Comparison of ENCODE assay signal across 12 cellular contexts in the genomic region with DNA sequence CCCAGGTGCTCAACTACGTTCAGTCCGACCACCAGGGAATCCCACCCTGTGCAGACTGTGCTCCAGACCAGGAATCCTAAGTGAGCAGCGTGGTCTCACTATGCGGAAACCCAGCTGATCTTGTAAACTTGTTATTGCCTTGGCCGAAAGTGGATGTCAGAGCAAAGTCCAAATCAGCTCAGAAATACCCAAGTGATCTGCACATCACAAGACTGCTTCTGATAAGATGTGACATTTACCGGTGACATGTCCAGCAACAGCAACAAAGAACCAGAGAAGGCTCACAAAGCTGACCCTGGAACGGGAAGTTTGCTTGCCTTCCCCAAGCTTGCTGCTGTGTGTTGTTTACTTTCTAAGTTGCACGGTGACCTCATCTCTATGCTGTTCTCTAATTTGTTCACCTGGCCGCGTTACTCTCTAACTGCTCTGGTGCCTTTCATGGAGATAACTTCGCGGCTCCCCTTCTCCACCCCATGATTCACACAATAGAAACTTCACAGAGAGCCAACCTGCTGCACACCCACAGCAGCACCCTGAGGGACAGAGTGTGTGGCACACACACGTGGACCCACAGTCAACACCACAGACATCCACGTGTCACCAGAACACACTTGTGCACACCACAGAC. TPM values are rescaled to one million over a fixed set of nuclear protein-coding genes. Genes with fewer than 3 reads are reported as not detected.
DNase-seq lines count a peak whose midpoint lies in the region; ATAC-seq and TF ChIP-seq lines count a peak whose summit lies in the region.
"Had no signal": no experiment of that assay in that cellular context is flagged by ENCODE, and none has a peak within 500 bp of the region (broad histone marks: within the 10 kb centered on the region; RNA-seq: fewer than 3 reads in every experiment).

No MANE protein-coding gene starts in this region.

- H3K4me3 ChIP-seq in duodenal mucosa (ENCODE audit: low read depth in 1 of 2, low read length in 2 of 2) (peak overlapping the region; percentile 56 to 67), parathyroid adenoma (ENCODE audit: low read depth, low read length) (no peak overlapping the region)

- H3K79me2 ChIP-seq in parathyroid adenoma, result no peaks in the 10 kb centered on the region

- H3K9me3 ChIP-seq in duodenal mucosa (ENCODE audit: control insufficient read depth in 1 of 2, low read length in 2 of 2) (no peaks in the 10 kb centered on the region), parathyroid adenoma (ENCODE audit: control insufficient read depth, low read length) (no peaks in the 10 kb centered on the region)

- no peak for TF ChIP-seq CTCF in parathyroid adenoma (IDR thresholded peaks at IDR 0.05)

- H3K4me1 ChIP-seq in duodenal mucosa (ENCODE audit: control insufficient read depth in 1 of 2, insufficient read depth in 2 of 2, low read length in 2 of 2), result peaks cover 33 to 34% of the 10 kb centered on the region in 2 donors
- no peaks in the 10 kb centered on the region for H3K4me1 ChIP-seq in parathyroid adenoma

- H3K9ac ChIP-seq in duodenal mucosa (ENCODE audit: low read depth in 1 of 2, low read length in 2 of 2), result peak overlapping the region; percentile 38 to 72
- no peak overlapping the region for H3K9ac ChIP-seq in parathyroid adenoma

- H3K36me3 ChIP-seq in duodenal mucosa (ENCODE audit: control insufficient read depth in 1 of 2, insufficient read depth in 2 of 2, low read length in 2 of 2), result peaks cover 0 to 5% of the 10 kb centered on the region in 2 donors
- H3K36me3 ChIP-seq in parathyroid adenoma (ENCODE audit: control insufficient read depth, insufficient read depth, low read length), result no peaks in the 10 kb centered on the region

- H3K27me3 ChIP-seq in duodenal mucosa (ENCODE audit: control insufficient read depth in 1 of 2, insufficient read depth in 2 of 2, low read length in 2 of 2) (no peaks in the 10 kb centered on the region), parathyroid adenoma (ENCODE audit: control insufficient read depth, insufficient read depth, low read length) (no peaks in the 10 kb centered on the region)

- H2AFZ ChIP-seq in parathyroid adenoma, result peak overlapping the region; percentile 31

- H3K4me2 ChIP-seq in parathyroid adenoma (ENCODE audit: low read length), result no peak overlapping the region

- no peak for ATAC-seq in HG03045 (IDR thresholded peaks at IDR 0.05; ENCODE audit: unreplicated experiment)

- in situ Hi-C loops in Caki2 (cut with HindIII; ENCODE audit: low pct_unique_long_range_greater_than_20kb, low sequenced_read_pairs), result no loop called here

- DNase-seq in Caki2 (ENCODE audit: low read depth) (peak; percentile 44), NCI-H526 treated with DMSO at 0.1 percent for 48 hours (lab: John Stamatoyannopoulos, UW) (peak; percentile 20), T-helper 2 cell (no peak), nucleus accumbens (lab: John Stamatoyannopoulos, UW) (no peak), NCI-H2227 (lab: John Stamatoyannopoulos, UW; ENCODE audit: unreplicated experiment) (no peak)
- DNase-seq: CD4-positive, CD25-positive, alpha-beta regulatory T cell; GF-D8; midbrain had no signal

- peak overlapping the region; percentile 77 for H3K27ac ChIP-seq in duodenal mucosa (ENCODE audit: low read depth, low read length)
- no peak overlapping the region for H3K27ac ChIP-seq in parathyroid adenoma

RNA-seq across cellular contexts. Expression of a gene that starts 1.7 kb away (rescaled TPM):
- total RNA-seq in Caki2 (2014; rRNA removed; shearing (Covaris generic); ENCODE audit: low replicate concordance), result not detected in 2 replicates
- total RNA-seq: CD4-positive, CD25-positive, alpha-beta regulatory T cell; fibroblast of lung had no signal

RNA-seq across cellular contexts. Expression of a gene that starts 52.5 kb away (rescaled TPM):
- not detected in 2 replicates for total RNA-seq in Caki2 (2014; rRNA removed; shearing (Covaris generic); ENCODE audit: low replicate concordance)

Comparison
In these comparisons a context has a peak if more than half of its experiments do, and no peak if none do; other contexts are left out.
1. DNase-seq: peak in Caki2 (single experiment) and NCI-H526 treated with DMSO at 0.1 percent for 48 hours (single experiment); none in T-helper 2 cell (0 of 5), nucleus accumbens (0 of 56) and NCI-H2227 (single experiment).